9 cellular contexts compared by ENCODE assay signal in genomic region chr1:162136760-162137537, GRCh38.
DNase-seq lines count a peak whose midpoint lies in the region; ATAC-seq and TF ChIP-seq lines count a peak whose summit lies in the region.
"Had no signal": no experiment of that assay in that cellular context is flagged by ENCODE, and none has a peak within 500 bp of the region (broad histone marks: within the 10 kb centered on the region; RNA-seq: fewer than 3 reads in every experiment).

No MANE protein-coding gene starts in this region.

- H3K4me2 ChIP-seq in HCT116 (ENCODE audit: low read length) (peak overlapping the region; percentile 70), skeletal muscle satellite cell (ENCODE audit: low read length) (peak overlapping the region; percentile 39)

- peak overlapping the region; percentile 28 for H3K9ac ChIP-seq in HCT116 (ENCODE audit: low read length)
- H3K9ac ChIP-seq in skeletal muscle satellite cell (ENCODE audit: low read depth, low read length): no peak overlapping the region

- peaks cover 44% of the 10 kb centered on the region for H3K4me1 Mint-ChIP-seq in WTC11
- H3K4me1 Mint-ChIP-seq in glutamatergic neuron (ENCODE audit: low read depth, unreplicated experiment): peaks cover 36% of the 10 kb centered on the region
- H3K4me1 Mint-ChIP-seq in activated CD4-positive, alpha-beta T cell treated with anti-CD3 and anti-CD28 coated beads, Interleukin-2, amount 10 ng/mL, durations not matched to agents 7 days and 5 days: no peaks in the 10 kb centered on the region
- peaks cover 9 to 20% of the 10 kb centered on the region in 2 donors for H3K4me1 Mint-ChIP-seq in natural killer cell
- H3K4me1 Mint-ChIP-seq: activated CD4-positive, alpha-beta memory T cell treated with anti-CD3 and anti-CD28 coated beads, Interleukin-2, amount 10 ng/mL, durations not matched to agents 7 days and 5 days had no signal

- POLR2A ChIA-PET in HCT116 (lab: Charles Lee): interaction anchor here (1.4 kb wide), 1 partner anchor 8 kb away, joined by 11 read pairs; no protein-coding TSS in a partner anchor
- POLR2A ChIA-PET in WTC11 (lab: Charles Lee): no interaction called here
- POLR2A ChIA-PET in activated CD4-positive, alpha-beta T cell treated with anti-CD3 and anti-CD28 coated beads, Interleukin-2, amount 10 ng/mL, durations not matched to agents 7 days and 5 days (lab: Charles Lee): no interaction called here

- H3K79me2 ChIP-seq in HCT116 (ENCODE audit: insufficient read depth, low read length): no peaks in the 10 kb centered on the region

- ATAC-seq in HCT116: peak; percentile 92
- ATAC-seq in WTC11: peak; percentile 63
- ATAC-seq in GM19455 (IDR thresholded peaks at IDR 0.05; ENCODE audit: unreplicated experiment): no peak
- no peak for ATAC-seq in natural killer cell

- intact Hi-C loops in HCT116 (cut with micrococcal nuclease) (loop anchor here (5.0 kb wide), 1 partner anchor 65 kb away; no protein-coding TSS in a partner anchor), natural killer cell (cut with micrococcal nuclease) (no loop called here)

- H3K36me3 Mint-ChIP-seq in WTC11: no peaks in the 10 kb centered on the region
- no peaks in the 10 kb centered on the region for H3K36me3 Mint-ChIP-seq in glutamatergic neuron (ENCODE audit: unreplicated experiment)
- H3K36me3 Mint-ChIP-seq in activated CD4-positive, alpha-beta T cell treated with anti-CD3 and anti-CD28 coated beads, Interleukin-2, amount 10 ng/mL, durations not matched to agents 7 days and 5 days (ENCODE audit: low read depth): no peaks in the 10 kb centered on the region
- H3K36me3 Mint-ChIP-seq in natural killer cell: no peaks in the 10 kb centered on the region

- DNase-seq in HCT116 (ENCODE audit: low read depth, low spot score) (peak; percentile 43), WTC11 (ENCODE audit: low spot score) (no peak), glutamatergic neuron (no peak), SIG-M5 treated with dmso at 0.1 percent for 504 hours (lab: John Stamatoyannopoulos, UW; ENCODE audit: unreplicated experiment) (no peak), natural killer cell (no peak)
- no peak for DNase-seq in activated CD4-positive, alpha-beta T cell treated with anti-CD3 and anti-CD28 coated beads, Interleukin-2, amount 10 ng/mL, durations not matched to agents 7 days and 5 days
- DNase-seq: activated CD4-positive, alpha-beta memory T cell treated with anti-CD3 and anti-CD28 coated beads, Interleukin-2, amount 10 ng/mL, durations not matched to agents 7 days and 5 days had no signal

- CTCF ChIA-PET in HCT116 (lab: Charles Lee) (no interaction called here), WTC11 (lab: Charles Lee) (interaction anchor here (0.9 kb wide), 1 partner anchor 100 kb away, joined by 3 read pairs; no protein-coding TSS in a partner anchor)
- CTCF ChIA-PET in activated CD4-positive, alpha-beta T cell treated with anti-CD3 and anti-CD28 coated beads, Interleukin-2, amount 10 ng/mL, durations not matched to agents 7 days and 5 days (lab: Charles Lee): no interaction called here

- H2AFZ ChIP-seq in HCT116 (ENCODE audit: low read depth, low read length, poor library complexity, severe bottlenecking): no peak overlapping the region

- H3K27me3 ChIP-seq in HCT116 (ENCODE audit: insufficient read depth, low read length): no peaks in the 10 kb centered on the region
- H3K27me3 ChIP-seq in skeletal muscle satellite cell (ENCODE audit: control insufficient read depth, insufficient read depth, low read length): no peaks in the 10 kb centered on the region

- H3K27me3 Mint-ChIP-seq in WTC11 (ENCODE audit: low read depth): no peaks in the 10 kb centered on the region
- peaks cover 3% of the 10 kb centered on the region for H3K27me3 Mint-ChIP-seq in glutamatergic neuron (ENCODE audit: unreplicated experiment)
- H3K27me3 Mint-ChIP-seq in activated CD4-positive, alpha-beta T cell treated with anti-CD3 and anti-CD28 coated beads, Interleukin-2, amount 10 ng/mL, durations not matched to agents 7 days and 5 days: peaks cover 21% of the 10 kb centered on the region
- H3K27me3 Mint-ChIP-seq in natural killer cell (ENCODE audit: low read depth in 2 of 2): peaks cover 32 to 34% of the 10 kb centered on the region in 2 donors

- H3K36me3 ChIP-seq in HCT116 (ENCODE audit: control insufficient read depth in 1 of 2, insufficient read depth in 2 of 2, low read length in 2 of 2) (no peaks in the 10 kb centered on the region), skeletal muscle satellite cell (ENCODE audit: insufficient read depth, low read length) (no peaks in the 10 kb centered on the region)

- H3K4me3 ChIP-seq in HCT116 (replicated peaks in 1 of 2; ENCODE audit: low read depth in 1 of 2, low read length in 2 of 2) (peak overlapping the region in 1 of 2 experiments; percentile 30; a peak in 2 of 4 replicates), skeletal muscle satellite cell (ENCODE audit: low read length) (no peak overlapping the region)

- TF ChIP-seq RAD21 in HCT116 (IDR thresholded peaks at IDR 0.05; ENCODE audit: low read depth): 0 out of 2 replicates have a peak, but pooled peaks have one; percentile 21

- TF ChIP-seq CTCF in HCT116 (IDR thresholded peaks at IDR 0.05 in 2 of 3, conservative IDR thresholded peaks at IDR 0.05 in 1 of 3; ENCODE audit: borderline replicate concordance in 1 of 3, insufficient read depth in 1 of 3, low read depth in 2 of 3, low read length in 2 of 3) (no peak), WTC11 (IDR thresholded peaks at IDR 0.05) (no peak), glutamatergic neuron (IDR thresholded peaks at IDR 0.05; ENCODE audit: partially characterized antibody, unreplicated experiment) (no peak), natural killer cell (IDR thresholded peaks at IDR 0.05) (no peak)

- no peaks in the 10 kb centered on the region for H3K9me2 ChIP-seq in HCT116 (ENCODE audit: insufficient read depth)

- RAD21 ChIA-PET in HCT116 (lab: Charles Lee; ENCODE audit: low non-redundant PET in 1 of 2, low total read pairs in 2 of 2, uncharacterized antibody in 2 of 2, unreplicated experiment in 2 of 2): no interaction called here

- no TSS peak for BruUV-seq in HCT116 (replicated peaks; lab: Mats Ljungman, UMichigan)

- H3K4me1 ChIP-seq in HCT116 (ENCODE audit: control insufficient read depth in 1 of 2, insufficient read depth in 2 of 2, low read length in 2 of 2) (peaks cover 67 to 83% of the 10 kb centered on the region in 2 experiments), skeletal muscle satellite cell (ENCODE audit: control insufficient read depth, insufficient read depth, low read length) (peaks cover 32% of the 10 kb centered on the region)

- TF ChIP-seq POLR2A in HCT116 (IDR thresholded peaks at IDR 0.05; ENCODE audit: borderline replicate concordance, extremely low read depth, insufficient read depth, insufficient read length): no peak

- peak overlapping the region; percentile 60 for H3K27ac ChIP-seq in HCT116 (ENCODE audit: low read depth, low read length)

- H3K27ac Mint-ChIP-seq in WTC11 (no peak overlapping the region; the same call in 1 of the 2 replicates), glutamatergic neuron (ENCODE audit: unreplicated experiment) (peak overlapping the region; percentile 96), natural killer cell (no peak overlapping the region)
- H3K27ac Mint-ChIP-seq in activated CD4-positive, alpha-beta T cell treated with anti-CD3 and anti-CD28 coated beads, Interleukin-2, amount 10 ng/mL, durations not matched to agents 7 days and 5 days: no peak overlapping the region
- H3K27ac Mint-ChIP-seq: activated CD4-positive, alpha-beta memory T cell treated with anti-CD3 and anti-CD28 coated beads, Interleukin-2, amount 10 ng/mL, durations not matched to agents 7 days and 5 days had no signal

- H4K20me1 ChIP-seq in HCT116 (ENCODE audit: insufficient read depth): no peaks in the 10 kb centered on the region

- H3K9me3 Mint-ChIP-seq in WTC11 (no peaks in the 10 kb centered on the region), glutamatergic neuron (ENCODE audit: unreplicated experiment) (peaks cover 1% of the 10 kb centered on the region), natural killer cell (no peaks in the 10 kb centered on the region)
- no peaks in the 10 kb centered on the region for H3K9me3 Mint-ChIP-seq in activated CD4-positive, alpha-beta T cell treated with anti-CD3 and anti-CD28 coated beads, Interleukin-2, amount 10 ng/mL, durations not matched to agents 7 days and 5 days
- H3K9me3 Mint-ChIP-seq: activated CD4-positive, alpha-beta memory T cell treated with anti-CD3 and anti-CD28 coated beads, Interleukin-2, amount 10 ng/mL, durations not matched to agents 7 days and 5 days had no signal

- H3K4me3 Mint-ChIP-seq in WTC11 (no peak overlapping the region), glutamatergic neuron (ENCODE audit: unreplicated experiment) (peak overlapping the region; percentile 82), natural killer cell (no peak overlapping the region)
- no peak overlapping the region for H3K4me3 Mint-ChIP-seq in activated CD4-positive, alpha-beta T cell treated with anti-CD3 and anti-CD28 coated beads, Interleukin-2, amount 10 ng/mL, durations not matched to agents 7 days and 5 days
- H3K4me3 Mint-ChIP-seq: activated CD4-positive, alpha-beta memory T cell treated with anti-CD3 and anti-CD28 coated beads, Interleukin-2, amount 10 ng/mL, durations not matched to agents 7 days and 5 days had no signal

- no peaks in the 10 kb centered on the region for H3K9me3 ChIP-seq in HCT116 (ENCODE audit: control insufficient read depth in 1 of 2, insufficient read depth in 1 of 2, low read depth in 1 of 2, low read length in 2 of 2)
- H3K9me3 ChIP-seq in skeletal muscle satellite cell (replicated peaks; ENCODE audit: low read length): no peaks in the 10 kb centered on the region

TF ChIP-seq in HCT116, 20 proteins besides CTCF, POLR2A, EP300 and RAD21 (continues in another document):
- TF ChIP-seq CEBPB (IDR thresholded peaks at IDR 0.05; ENCODE audit: low read depth): peak; percentile 46; the same call in 1 of the 2 replicates
- TF ChIP-seq EZH2 (IDR thresholded peaks at IDR 0.05): no peak
- peak; percentile 90 for TF ChIP-seq FOSL1 (IDR thresholded peaks at IDR 0.05; ENCODE audit: low read depth)
- no peak for TF ChIP-seq POLR2AphosphoS5 (IDR thresholded peaks at IDR 0.05; ENCODE audit: low read depth, low read length)
- peak; percentile 89 for TF ChIP-seq JUND (IDR thresholded peaks at IDR 0.05)

Comparison
In these comparisons a context has a peak if more than half of its experiments do, and no peak if none do; other contexts are left out.
1. ATAC-seq: peak in HCT116 (single experiment) and WTC11 (single experiment); none in GM19455 (single experiment) and natural killer cell (0 of 3).
2. Of the 4 proteins assayed by ChIP-seq in both WTC11 and HCT116: peak only in WTC11: none; only in HCT116: MAX and SP1; in both: none; in neither: 2.